11 cellular contexts compared by ENCODE assay signal in genomic region chr16:88617268-88618031, GRCh38. TPM values are rescaled to one million over a fixed set of nuclear protein-coding genes. Genes with fewer than 3 reads are reported as not detected.
A peak's percentile ranks its signal among the peaks of the same experiment; 100 is the strongest.
DNase-seq lines count a peak whose midpoint lies in the region; ATAC-seq and TF ChIP-seq lines count a peak whose summit lies in the region.
"Had no signal": no experiment of that assay in that cellular context is flagged by ENCODE, and none has a peak within 500 bp of the region (broad histone marks: within the 10 kb centered on the region; RNA-seq: fewer than 3 reads in every experiment).

No MANE protein-coding gene starts in this region.

- H3K27ac ChIP-seq in stomach: peak overlapping the region in 4 of 5 donors; percentile 73 to 90 (median 84)
- H3K27ac ChIP-seq in caudate nucleus (ENCODE audit: low read depth, low read length): no peak overlapping the region
- H3K27ac ChIP-seq: sigmoid colon had no signal

- DNase-seq in activated naive CD8-positive, alpha-beta T cell treated with anti-CD3 and anti-CD28 coated beads, Interleukin-2, amount 50 U/mL, for 24 hours: no peak
- DNase-seq in NCI-H2107 (lab: John Stamatoyannopoulos, UW) (peak; percentile 36), stomach (no peak), caudate nucleus (lab: John Stamatoyannopoulos, UW) (no peak), COLO829 (ENCODE audit: low spot score) (no peak), SW 1271 (lab: John Stamatoyannopoulos, UW) (no peak)
- DNase-seq in effector memory CD8-positive, alpha-beta T cell: no peak
- DNase-seq: sigmoid colon had no signal

- TF ChIP-seq POLR2A in stomach (IDR thresholded peaks at IDR 0.05): no peak

- peaks cover 4% of the 10 kb centered on the region for H3K36me3 Mint-ChIP-seq in activated naive CD8-positive, alpha-beta T cell
- H3K36me3 Mint-ChIP-seq in activated naive CD8-positive, alpha-beta T cell treated with anti-CD3 and anti-CD28 coated beads, Interleukin-2, amount 50 U/mL, for 24 hours (ENCODE audit: low read depth): peaks cover 24% of the 10 kb centered on the region
- peaks cover 67% of the 10 kb centered on the region for H3K36me3 Mint-ChIP-seq in effector memory CD8-positive, alpha-beta T cell (ENCODE audit: insufficient read depth)

- intact Hi-C loops in stomach (cut with DNase I; ENCODE audit: low total_unique reads): no loop called here

- H3K27me3 Mint-ChIP-seq in activated naive CD8-positive, alpha-beta T cell: no peaks in the 10 kb centered on the region
- H3K27me3 Mint-ChIP-seq in activated naive CD8-positive, alpha-beta T cell treated with anti-CD3 and anti-CD28 coated beads, Interleukin-2, amount 50 U/mL, for 24 hours: no peaks in the 10 kb centered on the region
- H3K27me3 Mint-ChIP-seq in effector memory CD8-positive, alpha-beta T cell: no peaks in the 10 kb centered on the region

- no peak overlapping the region for H3K4me3 Mint-ChIP-seq in activated naive CD8-positive, alpha-beta T cell
- H3K4me3 Mint-ChIP-seq in activated naive CD8-positive, alpha-beta T cell treated with anti-CD3 and anti-CD28 coated beads, Interleukin-2, amount 50 U/mL, for 24 hours: no peak overlapping the region
- H3K4me3 Mint-ChIP-seq in effector memory CD8-positive, alpha-beta T cell: peak overlapping the region; percentile 30 to 73

- no peak for ATAC-seq in activated naive CD8-positive, alpha-beta T cell treated with anti-CD3 and anti-CD28 coated beads, Interleukin-2, amount 50 U/mL, for 24 hours
- ATAC-seq in effector memory CD8-positive, alpha-beta T cell (replicated peaks): no peak
- ATAC-seq: esophagus mucosa had no signal

- peaks cover 5 to 80% (median 59%) of the 10 kb centered on the region in 4 donors for H3K36me3 ChIP-seq in stomach

- peaks cover 45% of the 10 kb centered on the region for H3K4me1 Mint-ChIP-seq in activated naive CD8-positive, alpha-beta T cell (ENCODE audit: low read depth)
- peaks cover 31% of the 10 kb centered on the region for H3K4me1 Mint-ChIP-seq in activated naive CD8-positive, alpha-beta T cell treated with anti-CD3 and anti-CD28 coated beads, Interleukin-2, amount 50 U/mL, for 24 hours
- peaks cover 35 to 51% of the 10 kb centered on the region in 2 donors for H3K4me1 Mint-ChIP-seq in effector memory CD8-positive, alpha-beta T cell (ENCODE audit: low read depth in 2 of 2)

- no peaks in the 10 kb centered on the region for H3K9me3 ChIP-seq in stomach
- H3K9me3 ChIP-seq: sigmoid colon, upper lobe of left lung had no signal

- no peak for TF ChIP-seq CTCF in stomach (IDR thresholded peaks at IDR 0.05)

- no peaks in the 10 kb centered on the region for H3K27me3 ChIP-seq in stomach
- H3K27me3 ChIP-seq: sigmoid colon, upper lobe of left lung had no signal

- H3K9me3 Mint-ChIP-seq in activated naive CD8-positive, alpha-beta T cell (ENCODE audit: low read depth): no peaks in the 10 kb centered on the region
- no peaks in the 10 kb centered on the region for H3K9me3 Mint-ChIP-seq in activated naive CD8-positive, alpha-beta T cell treated with anti-CD3 and anti-CD28 coated beads, Interleukin-2, amount 50 U/mL, for 24 hours
- no peaks in the 10 kb centered on the region for H3K9me3 Mint-ChIP-seq in effector memory CD8-positive, alpha-beta T cell

- TF ChIP-seq EP300 in stomach (IDR thresholded peaks at IDR 0.05): no peak

- 65 to 87% (median 67%) methylated on average over 20 of the region's 20 CpGs for WGBS in stomach, 5 donors

- peak overlapping the region; percentile 61 for H3K27ac Mint-ChIP-seq in activated naive CD8-positive, alpha-beta T cell
- no peak overlapping the region for H3K27ac Mint-ChIP-seq in activated naive CD8-positive, alpha-beta T cell treated with anti-CD3 and anti-CD28 coated beads, Interleukin-2, amount 50 U/mL, for 24 hours
- H3K27ac Mint-ChIP-seq in effector memory CD8-positive, alpha-beta T cell: peak overlapping the region; percentile 97 to 98

- H3K4me1 ChIP-seq in stomach: peaks cover 35 to 68% (median 43%) of the 10 kb centered on the region in 4 donors
- H3K4me1 ChIP-seq: sigmoid colon had no signal

- no peak overlapping the region for H3K4me3 ChIP-seq in stomach
- H3K4me3 ChIP-seq: sigmoid colon, upper lobe of left lung had no signal

RNA-seq across cellular contexts. Expression of gene IL17C, which starts 20.9 kb away (rescaled TPM):
- total RNA-seq in stomach: under 1 TPM in 1 of 5 donors, not detected in 4; 0.87 TPM
- polyA plus RNA-seq in stomach: 1 to 10 TPM in 1 of 3 donors, not detected in 2; 1.2 TPM
- total RNA-seq: esophagus mucosa, sigmoid colon had no signal

RNA-seq across cellular contexts. Expression of gene CYBA, which starts 33.4 kb away (rescaled TPM):
- 100 to 1,000 TPM in 3 of 5 donors, 10 to 100 TPM in 2; 21.0 to 480 (median 175) TPM for total RNA-seq in stomach
- 100 to 1,000 TPM in 2 of 3 donors, 10 to 100 TPM in 1; 57.1 to 165 (median 159) TPM for polyA plus RNA-seq in stomach

RNA-seq across cellular contexts. Expression of gene MVD, which starts 45.4 kb away (rescaled TPM):
- 100 to 1,000 TPM in 1 of 5 donors, 10 to 100 TPM in 3, 1 to 10 TPM in 1; 7.1 to 302 (median 32.6) TPM for total RNA-seq in stomach
- polyA plus RNA-seq in stomach: 10 to 100 TPM; 56.8 to 73.7 (median 58.8) TPM

RNA-seq across cellular contexts. Expression of gene ZC3H18, which starts 47.2 kb away (rescaled TPM):
- 100 to 1,000 TPM in 1 of 5 donors, 10 to 100 TPM in 4; 15.5 to 312 (median 23.9) TPM for total RNA-seq in stomach
- 10 to 100 TPM; 16.1 to 20.2 (median 16.7) TPM for polyA plus RNA-seq in stomach

Comparison
In these comparisons a context has a peak if more than half of its experiments do, and no peak if none do; other contexts are left out.
1. H3K4me3 Mint-ChIP-seq: peak in effector memory CD8-positive, alpha-beta T cell (2 of 2); none in activated naive CD8-positive, alpha-beta T cell (single experiment) and activated naive CD8-positive, alpha-beta T cell treated with anti-CD3 and anti-CD28 coated beads, Interleukin-2, amount 50 U/mL, for 24 hours (single experiment).